Comparison of ENCODE assay signal across 23 cellular contexts in genomic region chr21:32991299-32991850, GRCh38. TPM values are rescaled to one million over a fixed set of nuclear protein-coding genes. Genes with fewer than 3 reads are reported as not detected.
DNase-seq lines count a peak whose midpoint lies in the region; ATAC-seq and TF ChIP-seq lines count a peak whose summit lies in the region.
"Had no signal": no experiment of that assay in that cellular context is flagged by ENCODE, and none has a peak within 500 bp of the region (broad histone marks: within the 10 kb centered on the region; RNA-seq: fewer than 3 reads in every experiment).

No MANE protein-coding gene starts in this region.

- H3K36me3 ChIP-seq in right atrium auricular region = no peaks in the 10 kb centered on the region
- H3K36me3 ChIP-seq: BLaER1 treated with 17β-estradiol and CSF1 and Interleukin-3, amounts not matched to agents 10 nM and 100 nM; HAP-1 had no signal

- no peaks in the 10 kb centered on the region for H3K9me3 ChIP-seq in right atrium auricular region
- H3K9me3 ChIP-seq: HAP-1, SK-N-SH had no signal

- ATAC-seq in HG03521 (IDR thresholded peaks at IDR 0.05; ENCODE audit: unreplicated experiment) = no peak
- ATAC-seq: CD8-positive, alpha-beta T cell; PC-3; T-cell had no signal

- no peak for TF ChIP-seq CTCF in right atrium auricular region (IDR thresholded peaks at IDR 0.05)

- DNase-seq in right atrium auricular region (ENCODE audit: low spot score) = peak; percentile 36
- DNase-seq in cardiac septum (ENCODE audit: low spot score) = no peak
- peak; percentile 91 to 98 for DNase-seq in NCI-H524 (lab: John Stamatoyannopoulos, UW)
- peak; percentile 27 for DNase-seq in left kidney (ENCODE audit: low read depth, low spot score)
- no peak for DNase-seq in stimulated activated CD8-positive, alpha-beta memory T cell treated with anti-CD3 and anti-CD28 coated beads, Interleukin-4, amount 100 ng/mL, for 48 hours
- DNase-seq in cerebellum (ENCODE audit: low spot score) = no peak
- DNase-seq: CD8-positive, alpha-beta T cell; DMS79; MV-4-11; NCI-H1694; NCI-H2081 treated with DMSO at 0.1 percent for 48 hours; NCI-H345; NCI-H69; PC-3; RPMI8226; SHP77 treated with DMSO at 0.1 percent for 48 hours; SK-N-SH; T-cell had no signal

- H3K27ac ChIP-seq in right atrium auricular region = no peak overlapping the region
- H3K27ac ChIP-seq: BLaER1 treated with 17β-estradiol and CSF1 and Interleukin-3, amounts not matched to agents 10 nM and 100 nM; KMS-11 had no signal

- no peaks in the 10 kb centered on the region for H3K4me1 ChIP-seq in right atrium auricular region
- H3K4me1 ChIP-seq: HAP-1 had no signal

- no peaks in the 10 kb centered on the region for H3K27me3 ChIP-seq in right atrium auricular region
- H3K27me3 ChIP-seq: BLaER1 treated with 17β-estradiol and CSF1 and Interleukin-3, amounts not matched to agents 10 nM and 100 nM had no signal

- H3K4me3 ChIP-seq in right atrium auricular region = no peak overlapping the region
- H3K4me3 ChIP-seq: BLaER1 treated with 17β-estradiol and CSF1 and Interleukin-3, amounts not matched to agents 10 nM and 100 nM; HAP-1 had no signal

- intact Hi-C loops in cardiac septum (cut with DNase I) = loop anchor here (5.0 kb wide), 1 partner anchor 206 kb away; no protein-coding TSS in a partner anchor

RNA-seq across cellular contexts. Expression of gene OLIG2, which starts 34.4 kb away (rescaled TPM):
- not detected for total RNA-seq in right atrium auricular region
- not detected for total RNA-seq in cardiac septum
- 14.4 TPM for total RNA-seq in cerebellum
- total RNA-seq: CD8-positive, alpha-beta T cell; HT1080; PC-3; T-cell had no signal

Comparison
In these comparisons a context has a peak if more than half of its experiments do, and no peak if none do; other contexts are left out.
1. DNase-seq: peak in right atrium auricular region (single experiment), NCI-H524 (2 of 2) and left kidney (single experiment); none in cardiac septum (single experiment), stimulated activated CD8-positive, alpha-beta memory T cell treated with anti-CD3 and anti-CD28 coated beads, Interleukin-4, amount 100 ng/mL, for 48 hours (single experiment) and cerebellum (single experiment).
2. RNA of gene OLIG2, which starts 34.4 kb away (total RNA-seq): 14.4 TPM in cerebellum (single experiment); not detected in right atrium auricular region and not detected in cardiac septum (single experiment); every median in the first group is over 10 times any median in the second.